ENCODE assay signal across 25 cellular contexts in the genomic region with DNA sequence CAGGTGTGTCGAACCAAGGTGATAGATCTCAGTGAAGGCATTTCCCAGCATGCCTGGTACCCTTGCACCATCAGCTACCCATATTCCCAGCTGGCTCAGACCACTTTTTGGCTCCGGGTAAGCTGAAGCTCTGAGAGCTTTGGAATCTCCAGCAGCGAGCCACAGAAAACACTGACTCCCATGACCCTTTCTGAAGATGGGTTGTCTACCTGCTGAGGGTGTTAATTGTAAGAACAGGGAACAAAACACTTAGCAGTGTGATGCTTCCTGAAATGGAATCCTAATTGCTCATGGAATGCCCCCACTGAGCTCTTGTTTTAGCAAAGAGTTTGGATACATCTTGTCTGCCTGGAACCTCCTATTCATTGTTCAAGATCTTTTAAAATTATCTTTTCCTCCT.
"Had no signal": no experiment of that assay in that cellular context is flagged by ENCODE, and none has a peak within 500 bp of the region (broad histone marks: within the 10 kb centered on the region; RNA-seq: fewer than 3 reads in every experiment).

No MANE protein-coding gene starts in this region.

- H3K9me3 ChIP-seq: left lung, lower lobe of right lung, ovary, right atrium auricular region, right lobe of liver, stomach, testis, thyroid gland, transverse colon, upper lobe of left lung had no signal

- H3K27me3 ChIP-seq: ovary, right atrium auricular region, right lobe of liver, testis, thyroid gland, transverse colon, upper lobe of left lung had no signal

- H3K27me3 Mint-ChIP-seq: naive B cell had no signal

- H3K4me1 Mint-ChIP-seq: naive B cell; natural killer cell; stimulated activated naive B cell treated with anti-CD40 and anti-IgM and Interleukin-4, amounts not matched to agents 10 μg/mL and 1 μg/mL and 100 μg/mL, for 72 hours had no signal

- H3K36me3 ChIP-seq: left lung, lower lobe of right lung, ovary, right atrium auricular region, right lobe of liver, thyroid gland, transverse colon, upper lobe of left lung had no signal

- H3K27ac Mint-ChIP-seq: mesothelial cell of epicardium; natural killer cell; nephron progenitor cell; progenitor cell of endocrine pancreas; stimulated activated naive B cell treated with anti-CD40 and anti-IgM and Interleukin-4, amounts not matched to agents 10 μg/mL and 1 μg/mL and 100 μg/mL, for 72 hours had no signal

- H3K36me3 Mint-ChIP-seq: mesothelial cell of epicardium; naive B cell; natural killer cell; stimulated activated naive B cell treated with anti-CD40 and anti-IgM and Interleukin-4, amounts not matched to agents 10 μg/mL and 1 μg/mL and 100 μg/mL, for 72 hours had no signal

- H3K4me2 ChIP-seq: smooth muscle cell had no signal

- ATAC-seq: left cardiac atrium; left lung; lower lobe of right lung; natural killer cell; right lobe of liver; stimulated activated naive B cell treated with anti-CD40 and anti-IgM and Interleukin-4, amounts not matched to agents 10 μg/mL and 1 μg/mL and 100 μg/mL, for 72 hours; stimulated activated naive CD8-positive, alpha-beta T cell treated with anti-CD3 and anti-CD28 coated beads, Interleukin-15, Interleukin-2, amounts not matched to agents 100 U/mL and 50 U/mL, for 24 hours had no signal

- DNase-seq: hypothalamus; kidney glomerular epithelial cell; left cardiac atrium; left lung; lower lobe of right lung; mammary epithelial cell; mesenchymal stem cell; naive B cell; natural killer cell; nephron progenitor cell; ovary; right lobe of liver; stimulated activated CD4-positive, alpha-beta T cell treated with anti-CD3 and anti-CD28 coated beads, Interleukin-2, amount 100 ng/mL, for 24 hours; stimulated activated CD4-positive, alpha-beta T cell treated with anti-CD3 and anti-CD28 coated beads, Interleukin-4, amount 100 ng/mL, for 1 hour; stimulated activated naive B cell treated with anti-CD40 and anti-IgM and Interleukin-4, amounts not matched to agents 10 μg/mL and 1 μg/mL and 100 μg/mL, for 72 hours; stimulated activated naive CD8-positive, alpha-beta T cell treated with anti-CD3 and anti-CD28 coated beads, Interleukin-15, Interleukin-2, amounts not matched to agents 100 U/mL and 50 U/mL, for 24 hours; stomach; testis; thyroid gland; transverse colon; upper lobe of left lung had no signal

- H3K27ac ChIP-seq: left lung, lower lobe of right lung, ovary, right atrium auricular region, right lobe of liver, stomach, testis, thyroid gland, transverse colon, upper lobe of left lung had no signal

- H3K4me3 ChIP-seq: left lung, lower lobe of right lung, ovary, right atrium auricular region, right lobe of liver, smooth muscle cell, stomach, testis, thyroid gland, transverse colon, upper lobe of left lung had no signal

- H3K4me1 ChIP-seq: left lung, lower lobe of right lung had no signal

- H3K4me3 Mint-ChIP-seq: mesothelial cell of epicardium; natural killer cell; nephron progenitor cell; stimulated activated naive B cell treated with anti-CD40 and anti-IgM and Interleukin-4, amounts not matched to agents 10 μg/mL and 1 μg/mL and 100 μg/mL, for 72 hours had no signal

- H3K9me3 Mint-ChIP-seq: mesothelial cell of epicardium; nephron progenitor cell; stimulated activated naive B cell treated with anti-CD40 and anti-IgM and Interleukin-4, amounts not matched to agents 10 μg/mL and 1 μg/mL and 100 μg/mL, for 72 hours had no signal
